Comparison of ENCODE assay signal across 16 cellular contexts in genomic region chr12:23757541-23757962, GRCh38.
DNase-seq lines count a peak whose midpoint lies in the region; TF ChIP-seq lines count a peak whose summit lies in the region.
"Had no signal": no experiment of that assay in that cellular context is flagged by ENCODE, and none has a peak within 500 bp of the region (broad histone marks: within the 10 kb centered on the region; RNA-seq: fewer than 3 reads in every experiment).

No MANE protein-coding gene starts in this region.

- H4K8ac ChIP-seq in mesendoderm (ENCODE audit: low read depth, low read length), result no peak overlapping the region

- WGBS in endodermal cell (ENCODE audit: insufficient coverage in 1 of 2, insufficient read length in 1 of 2), 2 experiments, result 25 to 39% methylated on average over 1 of the region's 1 CpG
- WGBS in mesendoderm (ENCODE audit: extremely low coverage, insufficient coverage, low lambda C conversion rate), result no CpG with 5 or more reads among the region's 1 CpG

- no peaks in the 10 kb centered on the region for H3K36me3 Mint-ChIP-seq in endodermal cell (ENCODE audit: low read depth)
- H3K36me3 Mint-ChIP-seq: stimulated activated memory B cell treated with anti-CD40 and anti-IgM and Interleukin-4, amounts not matched to agents 10 μg/mL and 1 μg/mL and 100 μg/mL, for 72 hours had no signal

- no peak overlapping the region for H3K56ac ChIP-seq in mesendoderm (ENCODE audit: low read length)

- H3K4me1 Mint-ChIP-seq in endodermal cell, result peaks cover 58% of the 10 kb centered on the region
- H3K4me1 Mint-ChIP-seq: activated CD4-positive, alpha-beta T cell treated with anti-CD3 and anti-CD28 coated beads, Interleukin-2, amount 10 ng/mL, durations not matched to agents 7 days and 5 days; stimulated activated memory B cell treated with anti-CD40 and anti-IgM and Interleukin-4, amounts not matched to agents 10 μg/mL and 1 μg/mL and 100 μg/mL, for 72 hours had no signal

- H2BK120ac ChIP-seq in mesendoderm (ENCODE audit: low read depth, low read length), result no peak overlapping the region

- TF ChIP-seq CTCF in endodermal cell (conservative IDR thresholded peaks at IDR 0.05) (no peak), MM.1S (IDR thresholded peaks at IDR 0.05; ENCODE audit: low read length) (no peak)

- H3K18ac ChIP-seq in mesendoderm (ENCODE audit: low read length), result peak overlapping the region; percentile 60

- H3K9me3 ChIP-seq in endodermal cell (ENCODE audit: control insufficient read depth, low read length) (no peaks in the 10 kb centered on the region), MM.1S (replicated peaks; ENCODE audit: insufficient read depth, low read length) (no peaks in the 10 kb centered on the region)
- H3K9me3 ChIP-seq: right lobe of liver had no signal

- H3F3A ChIP-seq in MM.1S (ENCODE audit: insufficient read depth, low read length), result no peaks in the 10 kb centered on the region

- no peak overlapping the region for H2AFZ ChIP-seq in MM.1S (ENCODE audit: low read length)

- H3K9me2 ChIP-seq in MM.1S (replicated peaks; ENCODE audit: insufficient read depth, low read length), result no peaks in the 10 kb centered on the region

- peak overlapping the region; percentile 97 for H3K27ac ChIP-seq in endodermal cell (ENCODE audit: low read depth, low read length)
- peak overlapping the region; percentile 8 for H3K27ac ChIP-seq in mesendoderm (ENCODE audit: low read depth, low read length)
- H3K27ac ChIP-seq in MM.1S (ENCODE audit: low read length), result no peak overlapping the region
- H3K27ac ChIP-seq: right lobe of liver had no signal

- H3K9ac ChIP-seq in endodermal cell (ENCODE audit: extremely low read depth, low read length, poor library complexity, severe bottlenecking), result no peak overlapping the region
- H3K9ac ChIP-seq in mesendoderm (ENCODE audit: low read length), result no peak overlapping the region
- H3K9ac ChIP-seq in MM.1S (ENCODE audit: low read length), result no peak overlapping the region

- H4K20me1 ChIP-seq in MM.1S (ENCODE audit: insufficient read depth, low read length), result no peaks in the 10 kb centered on the region

- no peak overlapping the region for H2AK5ac ChIP-seq in mesendoderm (ENCODE audit: low read length)

- no peaks in the 10 kb centered on the region for H3K9me3 Mint-ChIP-seq in endodermal cell
- H3K9me3 Mint-ChIP-seq: activated CD4-positive, alpha-beta T cell treated with anti-CD3 and anti-CD28 coated beads, Interleukin-2, amount 10 ng/mL, durations not matched to agents 7 days and 5 days; stimulated activated memory B cell treated with anti-CD40 and anti-IgM and Interleukin-4, amounts not matched to agents 10 μg/mL and 1 μg/mL and 100 μg/mL, for 72 hours had no signal

- H2BK5ac ChIP-seq in mesendoderm (ENCODE audit: low read length), result no peak overlapping the region

- H3K4me3 ChIP-seq in endodermal cell (ENCODE audit: low read length) (no peak overlapping the region), mesendoderm (ENCODE audit: low read length) (no peak overlapping the region), MM.1S (ENCODE audit: low read length) (no peak overlapping the region)
- H3K4me3 ChIP-seq: right lobe of liver had no signal

- H3K4ac ChIP-seq in mesendoderm (ENCODE audit: low read depth, low read length), result no peak overlapping the region

- H3K4me1 ChIP-seq in endodermal cell (ENCODE audit: control insufficient read depth, insufficient read depth, low read length) (peaks cover 18% of the 10 kb centered on the region), mesendoderm (ENCODE audit: control insufficient read depth, low read depth, low read length) (peaks cover 2% of the 10 kb centered on the region), MM.1S (ENCODE audit: low read length) (no peaks in the 10 kb centered on the region)

- no peaks in the 10 kb centered on the region for H3K27me3 Mint-ChIP-seq in endodermal cell (ENCODE audit: insufficient read depth)
- H3K27me3 Mint-ChIP-seq: activated CD4-positive, alpha-beta T cell treated with anti-CD3 and anti-CD28 coated beads, Interleukin-2, amount 10 ng/mL, durations not matched to agents 7 days and 5 days; dendritic cell treated with granulocyte-macrophage colony-stimulating factor and Interleukin-4, amounts not matched to agents 40 ng/mL and 50 ng/mL, for 4 days; stimulated activated memory B cell treated with anti-CD40 and anti-IgM and Interleukin-4, amounts not matched to agents 10 μg/mL and 1 μg/mL and 100 μg/mL, for 72 hours had no signal

- no peaks in the 10 kb centered on the region for H3K79me1 ChIP-seq in mesendoderm (ENCODE audit: low read length)

- peak; percentile 60 for DNase-seq in DMS153 treated with DMSO at 0.1 percent for 48 hours (lab: John Stamatoyannopoulos, UW; ENCODE audit: unreplicated experiment)
- peak; percentile 54 to 60 for DNase-seq in NCI-H1930 (lab: John Stamatoyannopoulos, UW)
- no peak for DNase-seq in endodermal cell
- peak; percentile 65 for DNase-seq in mesendoderm
- no peak for DNase-seq in activated CD4-positive, alpha-beta T cell treated with anti-CD3 and anti-CD28 coated beads for 1 hour
- DNase-seq in MM.1S, result no peak
- no peak for DNase-seq in stimulated activated CD8-positive, alpha-beta memory T cell treated with anti-CD3 and anti-CD28 coated beads, Interleukin-4, amount 100 ng/mL, for 48 hours
- no peak for DNase-seq in superior temporal gyrus (ENCODE audit: extremely low spot score)
- DNase-seq: activated CD4-positive, alpha-beta T cell treated with anti-CD3 and anti-CD28 coated beads, Interleukin-2, amount 10 ng/mL, durations not matched to agents 7 days and 5 days; Karpas-422; NCI-H524; right lobe of liver; RPMI8226; stimulated activated CD4-positive, alpha-beta T cell treated with anti-CD3 and anti-CD28 coated beads, Interleukin-4, amount 100 ng/mL, for 1 hour had no signal

- no peaks in the 10 kb centered on the region for H3K27me3 ChIP-seq in endodermal cell (ENCODE audit: control insufficient read depth, insufficient read depth, low read length, poor library complexity, severe bottlenecking)
- H3K27me3 ChIP-seq in mesendoderm (ENCODE audit: insufficient read depth, low read length, poor library complexity), result no peaks in the 10 kb centered on the region
- no peaks in the 10 kb centered on the region for H3K27me3 ChIP-seq in MM.1S (replicated peaks; ENCODE audit: insufficient read depth, low read length)
- H3K27me3 ChIP-seq: right lobe of liver had no signal

- no peak overlapping the region for H2BK15ac ChIP-seq in mesendoderm (replicated peaks; ENCODE audit: low read depth)

- no peak overlapping the region for H3K4me3 Mint-ChIP-seq in endodermal cell
- H3K4me3 Mint-ChIP-seq: activated CD4-positive, alpha-beta T cell treated with anti-CD3 and anti-CD28 coated beads, Interleukin-2, amount 10 ng/mL, durations not matched to agents 7 days and 5 days; dendritic cell treated with granulocyte-macrophage colony-stimulating factor and Interleukin-4, amounts not matched to agents 40 ng/mL and 50 ng/mL, for 4 days; stimulated activated memory B cell treated with anti-CD40 and anti-IgM and Interleukin-4, amounts not matched to agents 10 μg/mL and 1 μg/mL and 100 μg/mL, for 72 hours had no signal

- H3K79me2 ChIP-seq in mesendoderm (ENCODE audit: control insufficient read depth, insufficient read depth, low read length), result no peaks in the 10 kb centered on the region
- H3K79me2 ChIP-seq in MM.1S (ENCODE audit: low read length), result no peaks in the 10 kb centered on the region

- no peak overlapping the region for H3K23ac ChIP-seq in mesendoderm (ENCODE audit: low read length)

- no peaks in the 10 kb centered on the region for H3K36me3 ChIP-seq in endodermal cell (ENCODE audit: control insufficient read depth, insufficient read depth, low read length)
- H3K36me3 ChIP-seq in mesendoderm (ENCODE audit: control insufficient read depth, insufficient read depth, low read length), result no peaks in the 10 kb centered on the region
- H3K36me3 ChIP-seq in MM.1S (replicated peaks; ENCODE audit: insufficient read depth, low read length), result no peaks in the 10 kb centered on the region
- H3K36me3 ChIP-seq: right lobe of liver had no signal

- H3K27ac Mint-ChIP-seq in endodermal cell, result peak overlapping the region; percentile 83
- H3K27ac Mint-ChIP-seq: activated CD4-positive, alpha-beta T cell treated with anti-CD3 and anti-CD28 coated beads, Interleukin-2, amount 10 ng/mL, durations not matched to agents 7 days and 5 days; dendritic cell treated with granulocyte-macrophage colony-stimulating factor and Interleukin-4, amounts not matched to agents 40 ng/mL and 50 ng/mL, for 4 days; stimulated activated memory B cell treated with anti-CD40 and anti-IgM and Interleukin-4, amounts not matched to agents 10 μg/mL and 1 μg/mL and 100 μg/mL, for 72 hours had no signal

- H3K4me2 ChIP-seq in mesendoderm (ENCODE audit: low read length) (no peak overlapping the region), MM.1S (ENCODE audit: low read depth, low read length) (no peak overlapping the region)

- no peak overlapping the region for H4K5ac ChIP-seq in mesendoderm (ENCODE audit: low read length)

Comparison
In these comparisons a context has a peak if more than half of its experiments do, and no peak if none do; other contexts are left out.
1. DNase-seq: peak in DMS153 treated with DMSO at 0.1 percent for 48 hours (single experiment), NCI-H1930 (2 of 2) and mesendoderm (single experiment); none in endodermal cell (single experiment), activated CD4-positive, alpha-beta T cell treated with anti-CD3 and anti-CD28 coated beads for 1 hour (single experiment), MM.1S (single experiment), stimulated activated CD8-positive, alpha-beta memory T cell treated with anti-CD3 and anti-CD28 coated beads, Interleukin-4, amount 100 ng/mL, for 48 hours (single experiment) and superior temporal gyrus (single experiment).